Comparison of ENCODE assay signal across 8 cellular contexts in the genomic region with DNA sequence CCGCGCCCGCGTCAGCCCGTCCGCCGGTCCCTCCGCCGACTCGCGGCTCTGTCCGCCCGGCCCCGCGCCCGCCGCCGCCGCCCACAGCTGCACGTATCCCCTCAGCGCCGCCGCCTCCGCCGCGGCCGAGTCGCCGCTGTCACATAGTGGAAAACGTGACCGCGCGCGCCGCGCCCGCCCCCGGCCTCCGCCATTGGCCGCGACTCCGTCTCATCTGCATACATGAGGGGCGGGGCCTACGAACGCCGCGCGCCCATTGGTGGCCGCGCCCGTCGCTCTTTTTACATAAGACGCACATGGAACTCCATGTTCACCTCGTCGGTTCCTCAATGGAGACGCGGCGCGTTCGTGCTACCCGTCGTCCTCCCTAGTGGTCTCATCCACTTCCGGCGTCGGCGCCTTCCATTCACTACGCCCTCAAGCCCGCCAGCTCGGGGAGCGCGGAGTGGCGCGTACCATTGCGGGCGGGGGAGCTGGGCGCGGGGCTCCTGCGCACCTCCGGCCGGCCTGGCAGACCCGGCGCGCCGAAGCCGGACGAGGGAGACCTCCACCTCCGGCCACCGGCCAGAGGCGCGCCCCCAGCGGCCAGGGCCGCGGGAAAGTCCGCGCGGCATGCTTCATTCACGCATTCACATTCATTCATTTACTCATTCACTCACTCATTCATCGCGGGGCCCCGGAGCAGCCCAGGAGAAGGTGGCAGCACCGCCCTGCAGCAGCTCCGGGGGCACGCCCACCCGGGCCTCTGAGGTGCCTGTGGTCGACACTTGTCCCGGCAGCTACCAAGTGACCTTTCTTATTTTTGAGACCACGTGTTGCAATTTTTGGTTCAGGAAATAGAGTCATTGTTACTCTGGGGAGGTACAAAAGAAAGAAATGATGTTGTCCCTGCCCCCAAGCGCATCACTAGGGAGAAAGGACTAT. TPM values are rescaled to one million over a fixed set of nuclear protein-coding genes. Genes with fewer than 3 reads are reported as not detected.
DNase-seq lines count a peak whose midpoint lies in the region; ATAC-seq and TF ChIP-seq lines count a peak whose summit lies in the region.

No MANE protein-coding gene starts in this region.

- peak overlapping the region; percentile 95 for H3K4me3 ChIP-seq in OCI-LY3 (ENCODE audit: low read length)
- H3K4me3 ChIP-seq in epithelial cell of proximal tubule (ENCODE audit: low read depth, low read length): peak overlapping the region; percentile 83
- H3K4me3 ChIP-seq in mucosa of rectum (ENCODE audit: low read length in 2 of 2): peak overlapping the region; percentile 75 to 89

- peaks cover 12% of the 10 kb centered on the region for H3K4me1 ChIP-seq in OCI-LY3 (ENCODE audit: low read length)
- H3K4me1 ChIP-seq in mucosa of rectum (ENCODE audit: control insufficient read depth in 2 of 2, insufficient read depth in 2 of 2, low read length in 2 of 2): peaks cover 57 to 61% of the 10 kb centered on the region in 2 donors

- H3K79me2 ChIP-seq in OCI-LY3 (ENCODE audit: low read length): peaks cover 42% of the 10 kb centered on the region

- peak overlapping the region; percentile 72 for H3K9ac ChIP-seq in OCI-LY3 (ENCODE audit: low read length)
- H3K9ac ChIP-seq in mucosa of rectum (ENCODE audit: low read depth in 1 of 2, low read length in 2 of 2): peak overlapping the region; percentile 97 to 98

- no peaks in the 10 kb centered on the region for H3K36me3 ChIP-seq in OCI-LY3 (replicated peaks; ENCODE audit: low read depth, low read length)
- H3K36me3 ChIP-seq in mucosa of rectum (ENCODE audit: control insufficient read depth in 2 of 2, insufficient read depth in 2 of 2, low read length in 2 of 2): no peaks in the 10 kb centered on the region

- peaks cover 3% of the 10 kb centered on the region; the same call in 1 of the 2 replicates for H4K20me1 ChIP-seq in OCI-LY3 (ENCODE audit: insufficient read depth, low read length)

- peak; percentile 89 for DNase-seq in DMS114 treated with DMSO at 0.1 percent for 48 hours (lab: John Stamatoyannopoulos, UW; ENCODE audit: unreplicated experiment)
- peak; percentile 85 for DNase-seq in HuH-7.5 (ENCODE audit: low spot score)
- DNase-seq in activated T-cell treated with anti-CD3 and anti-CD28 coated beads for 4 hours: peak; percentile 96
- peak; percentile 43 for DNase-seq in epithelial cell of proximal tubule (ENCODE audit: low read depth)
- peak; percentile 98 for DNase-seq in stimulated activated CD8-positive, alpha-beta memory T cell treated with anti-CD3 and anti-CD28 coated beads, Interleukin-4, amount 100 ng/mL, for 48 hours

- peak overlapping the region; percentile 73 for H3K4me2 ChIP-seq in OCI-LY3 (ENCODE audit: low read length)

- peak overlapping the region; percentile 72 for H2AFZ ChIP-seq in OCI-LY3 (ENCODE audit: low read depth, low read length)

- TF ChIP-seq CTCF in OCI-LY3 (IDR thresholded peaks at IDR 0.05; ENCODE audit: low read depth, low read length) (peak; percentile 26; the same call in 1 of the 2 replicates), epithelial cell of proximal tubule (conservative IDR thresholded peaks at IDR 0.05; ENCODE audit: low read depth, low read length) (peak; percentile 42)

- no peaks in the 10 kb centered on the region for H3K9me3 ChIP-seq in OCI-LY3 (ENCODE audit: insufficient read depth, low read length)
- H3K9me3 ChIP-seq in mucosa of rectum (ENCODE audit: control insufficient read depth in 2 of 2, low read length in 2 of 2): no peaks in the 10 kb centered on the region

- H3K27me3 ChIP-seq in OCI-LY3 (ENCODE audit: low read depth, low read length): no peaks in the 10 kb centered on the region
- no peaks in the 10 kb centered on the region for H3K27me3 ChIP-seq in mucosa of rectum (ENCODE audit: control insufficient read depth in 2 of 2, insufficient read depth in 2 of 2, low read length in 2 of 2)

- peak; percentile 87 for ATAC-seq in GM21526 (IDR thresholded peaks at IDR 0.05; ENCODE audit: low FRiP score, unreplicated experiment)

- H3K27ac ChIP-seq in OCI-LY3 (ENCODE audit: low read length) (peak overlapping the region; percentile 44; the same call in 1 of the 2 replicates), mucosa of rectum (ENCODE audit: low read depth in 2 of 2, low read length in 2 of 2) (peak overlapping the region; percentile 91 to 93)

RNA-seq across cellular contexts. Expression of a gene that starts 0.5 kb away (rescaled TPM):
- 0.86 and 4.1 TPM in 2 replicates for total RNA-seq in epithelial cell of proximal tubule

RNA-seq across cellular contexts. Expression of a gene that starts 31.4 kb away (rescaled TPM):
- 8.2 and 8.5 TPM in 2 replicates for total RNA-seq in epithelial cell of proximal tubule

RNA-seq across cellular contexts. Expression of a gene that starts 49.1 kb away (rescaled TPM):
- 20.3 and 25.5 TPM in 2 replicates for total RNA-seq in epithelial cell of proximal tubule

Comparison
In these comparisons a context has a peak if more than half of its experiments do, and no peak if none do; other contexts are left out.
1. Peak in every context shown above with its lines: DNase-seq, ATAC-seq, H3K4me3 ChIP-seq and H3K27ac ChIP-seq.
2. DNase-seq: peak in every context shown above with its lines; median percentile 98 in stimulated activated CD8-positive, alpha-beta memory T cell treated with anti-CD3 and anti-CD28 coated beads, Interleukin-4, amount 100 ng/mL, for 48 hours; 96 in activated T-cell treated with anti-CD3 and anti-CD28 coated beads for 4 hours; 89 in DMS114 treated with DMSO at 0.1 percent for 48 hours; 85 in HuH-7.5; 43 in epithelial cell of proximal tubule.